In genomic region chr6:75288023-75288422, GRCh38 we compare ENCODE assay signal across 17 cellular contexts.
"Had no signal": no experiment of that assay in that cellular context is flagged by ENCODE, and none has a peak within 500 bp of the region (broad histone marks: within the 10 kb centered on the region; RNA-seq: fewer than 3 reads in every experiment).

No MANE protein-coding gene starts in this region.

- H3K4me2 ChIP-seq: neural progenitor cell had no signal

- H3K36me3 ChIP-seq: gastrocnemius medialis, neural progenitor cell, pancreas, tibial artery, uterus had no signal

- H2AFZ ChIP-seq: neural progenitor cell had no signal

- H3K4me1 ChIP-seq: uterus had no signal

- DNase-seq: activated effector memory CD4-positive, alpha-beta T cell treated with Interleukin-2 at 50 U/mL for 16 hours; activated naive CD8-positive, alpha-beta T cell treated with anti-CD3 and anti-CD28 coated beads, Interleukin-2, amount 10 ng/mL, durations not matched to agents 7 days and 5 days; activated T-cell treated with anti-CD3 and anti-CD28 coated beads, Interleukin-2, amount 50 U/mL, for 24 hours; anterior cingulate cortex; dermis blood vessel endothelial cell; effector memory CD8-positive, alpha-beta T cell; gastrocnemius medialis; islet precursor cell; naive B cell; pancreas; stimulated activated CD4-positive, alpha-beta T cell treated with anti-CD3 and anti-CD28 coated beads, Interleukin-12 subunit alpha, Interleukin-12 subunit beta, amount 100 ng/mL, for 4 hours; stimulated activated CD4-positive, alpha-beta T cell treated with anti-CD3 and anti-CD28 coated beads, Interleukin-2, amount 100 ng/mL, for 24 hours; tibial artery; uterus had no signal

- H3K27ac ChIP-seq: gastrocnemius medialis, neural progenitor cell, tibial artery, uterus had no signal

- H3K9me3 Mint-ChIP-seq: activated naive CD8-positive, alpha-beta T cell treated with anti-CD3 and anti-CD28 coated beads, Interleukin-2, amount 10 ng/mL, durations not matched to agents 7 days and 5 days; activated T-cell treated with anti-CD3 and anti-CD28 coated beads, Interleukin-2, amount 50 U/mL, for 24 hours; effector memory CD8-positive, alpha-beta T cell; naive B cell; neural progenitor cell; stimulated activated effector memory CD8-positive, alpha-beta T cell treated with anti-CD3 and anti-CD28 coated beads, Interleukin-12 subunit alpha, Interleukin-12 subunit beta, amount 100 ng/mL, for 72 hours; T-helper 2 cell treated with Interferon-gamma antibody and Interleukin-4, amounts not matched to agents 5 μg/mL and 100 μg/mL, for 36 hours had no signal

- H3K27me3 Mint-ChIP-seq: activated naive CD8-positive, alpha-beta T cell treated with anti-CD3 and anti-CD28 coated beads, Interleukin-2, amount 10 ng/mL, durations not matched to agents 7 days and 5 days; activated T-cell treated with anti-CD3 and anti-CD28 coated beads, Interleukin-2, amount 50 U/mL, for 24 hours; effector memory CD8-positive, alpha-beta T cell; naive B cell had no signal

- H3K27me3 ChIP-seq: gastrocnemius medialis, neural progenitor cell, pancreas, tibial artery, uterus had no signal

- H3K27ac Mint-ChIP-seq: effector memory CD8-positive, alpha-beta T cell; naive B cell; neural progenitor cell; T-helper 2 cell treated with Interferon-gamma antibody and Interleukin-4, amounts not matched to agents 5 μg/mL and 100 μg/mL, for 36 hours had no signal

- H3K36me3 Mint-ChIP-seq: neural progenitor cell had no signal

- H3K4me3 Mint-ChIP-seq: activated naive CD8-positive, alpha-beta T cell treated with anti-CD3 and anti-CD28 coated beads, Interleukin-2, amount 10 ng/mL, durations not matched to agents 7 days and 5 days; effector memory CD8-positive, alpha-beta T cell; neural progenitor cell; stimulated activated effector memory CD8-positive, alpha-beta T cell treated with anti-CD3 and anti-CD28 coated beads, Interleukin-12 subunit alpha, Interleukin-12 subunit beta, amount 100 ng/mL, for 72 hours; T-helper 2 cell treated with Interferon-gamma antibody and Interleukin-4, amounts not matched to agents 5 μg/mL and 100 μg/mL, for 36 hours had no signal

- ATAC-seq: effector memory CD8-positive, alpha-beta T cell; gastrocnemius medialis; pancreas; stimulated activated effector memory CD8-positive, alpha-beta T cell treated with anti-CD3 and anti-CD28 coated beads, Interleukin-12 subunit alpha, Interleukin-12 subunit beta, amount 100 ng/mL, for 72 hours had no signal

- H3K9me3 ChIP-seq: gastrocnemius medialis, pancreas, tibial artery, uterus had no signal

- H3K4me3 ChIP-seq: gastrocnemius medialis, neural progenitor cell, pancreas, tibial artery, uterus had no signal
